11 cellular contexts compared by ENCODE assay signal in genomic region chr19:2523630-2524311, GRCh38. TPM values are rescaled to one million over a fixed set of nuclear protein-coding genes. Genes with fewer than 3 reads are reported as not detected.
DNase-seq lines count a peak whose midpoint lies in the region; ATAC-seq and TF ChIP-seq lines count a peak whose summit lies in the region.
"Had no signal": no experiment of that assay in that cellular context is flagged by ENCODE, and none has a peak within 500 bp of the region (broad histone marks: within the 10 kb centered on the region; RNA-seq: fewer than 3 reads in every experiment).

No MANE protein-coding gene starts in this region.

- H3K4ac ChIP-seq in mesendoderm (ENCODE audit: low read depth, low read length) = no peak overlapping the region

- CTCF ChIA-PET in A673 (lab: Charles Lee) (interaction anchor here (0.6 kb wide), 1 partner anchor 29 kb away, joined by 9 read pairs; no protein-coding TSS in a partner anchor), HEK293 (lab: Yijun Ruan, JAX) (interaction anchor here (0.5 to 1.0 kb wide), 3 partner anchors 25 to 76 kb away, joined by 3 read pairs; no protein-coding TSS in a partner anchor)

- no peaks in the 10 kb centered on the region for H3K36me3 Mint-ChIP-seq in chondrocyte (ENCODE audit: low read depth)

- H3K4me1 ChIP-seq in A673 (ENCODE audit: insufficient read depth, low read length, poor library complexity, severe bottlenecking) = peaks cover 8% of the 10 kb centered on the region
- H3K4me1 ChIP-seq in HEK293 (ENCODE audit: control insufficient read depth, insufficient read depth, low read length) = 0 out of 2 replicates have a peak, but pooled peaks cover 4% of the 10 kb centered on the region
- H3K4me1 ChIP-seq in mesendoderm (ENCODE audit: control insufficient read depth, low read depth, low read length) = peaks cover 2% of the 10 kb centered on the region

- no peaks in the 10 kb centered on the region for H3K9me3 Mint-ChIP-seq in chondrocyte (ENCODE audit: low read depth)

- H4K8ac ChIP-seq in mesendoderm (ENCODE audit: low read depth, low read length) = no peak overlapping the region

- H3K27ac Mint-ChIP-seq in chondrocyte (ENCODE audit: unreplicated experiment) = peak overlapping the region; percentile 99
- H3K27ac Mint-ChIP-seq: CD14-positive monocyte had no signal

- H3K36me3 ChIP-seq in A673 (ENCODE audit: insufficient read depth, low read length, poor library complexity, severe bottlenecking) (no peaks in the 10 kb centered on the region), HEK293 (ENCODE audit: control insufficient read depth in 2 of 2, insufficient read depth in 1 of 2, low read length in 2 of 2) (no peaks in the 10 kb centered on the region), mesendoderm (ENCODE audit: control insufficient read depth, insufficient read depth, low read length) (no peaks in the 10 kb centered on the region)

- no peaks in the 10 kb centered on the region for H3K79me2 ChIP-seq in mesendoderm (ENCODE audit: control insufficient read depth, insufficient read depth, low read length)

- TF ChIP-seq CTCF in A673 (conservative IDR thresholded peaks at IDR 0.05; ENCODE audit: low read depth, low read length) = peak; percentile 25; the same call in 1 of the 2 replicates
- no peak for TF ChIP-seq CTCF in HEK293 (tag by site-specific recombination; IDR thresholded peaks at IDR 0.05)
- TF ChIP-seq CTCF in chondrocyte (IDR thresholded peaks at IDR 0.05) = peak; percentile 77

- H3K27me3 ChIP-seq in A673 (replicated peaks; ENCODE audit: insufficient read depth, low read depth, low read length, poor library complexity) = no peaks in the 10 kb centered on the region
- H3K27me3 ChIP-seq in mesendoderm (ENCODE audit: insufficient read depth, low read length, poor library complexity) = no peaks in the 10 kb centered on the region

- H3K79me1 ChIP-seq in mesendoderm (ENCODE audit: low read length) = no peaks in the 10 kb centered on the region

- H3K4me1 Mint-ChIP-seq in chondrocyte (ENCODE audit: low read depth) = peaks cover 50% of the 10 kb centered on the region
- H3K4me1 Mint-ChIP-seq: CD14-positive monocyte had no signal

- H3K4me3 Mint-ChIP-seq in chondrocyte (ENCODE audit: unreplicated experiment) = peak overlapping the region; percentile 49
- H3K4me3 Mint-ChIP-seq: CD14-positive monocyte had no signal

- no peak overlapping the region for H2BK15ac ChIP-seq in mesendoderm (replicated peaks; ENCODE audit: low read depth)

- intact Hi-C loops in A673 (cut with micrococcal nuclease; ENCODE audit: unreplicated experiment) = no loop called here

- no peak overlapping the region for H3K9ac ChIP-seq in mesendoderm (ENCODE audit: low read length)

- ATAC-seq in GM18858 (IDR thresholded peaks at IDR 0.05; ENCODE audit: unreplicated experiment) = no peak
- no peak for ATAC-seq in GM18519 (IDR thresholded peaks at IDR 0.05; ENCODE audit: low FRiP score, unreplicated experiment)
- no peak for ATAC-seq in GM19328 (IDR thresholded peaks at IDR 0.05; ENCODE audit: unreplicated experiment)

- peak overlapping the region; percentile 52 for H3K27ac ChIP-seq in A673 (ENCODE audit: low read depth, low read length, poor library complexity, severe bottlenecking)
- H3K27ac ChIP-seq in HEK293 (ENCODE audit: extremely low read depth, low read depth, low read length) = no peak overlapping the region
- no peak overlapping the region for H3K27ac ChIP-seq in mesendoderm (ENCODE audit: low read depth, low read length)

- H2AK5ac ChIP-seq in mesendoderm (ENCODE audit: low read length) = no peak overlapping the region

- H3K4me2 ChIP-seq in mesendoderm (ENCODE audit: low read length) = no peak overlapping the region

- no CpG with 5 or more reads among the region's 20 CpGs for WGBS in mesendoderm (ENCODE audit: extremely low coverage, insufficient coverage, low lambda C conversion rate)

- no peak overlapping the region for H2BK5ac ChIP-seq in mesendoderm (ENCODE audit: low read length)

- no peak overlapping the region for H3K56ac ChIP-seq in mesendoderm (ENCODE audit: low read length)

- peak; percentile 54 for DNase-seq in A673 (ENCODE audit: low spot score)
- DNase-seq in chondrocyte (ENCODE audit: low spot score) = no peak
- peak; percentile 70 for DNase-seq in mesendoderm
- DNase-seq in GDM1 (lab: John Stamatoyannopoulos, UW) = no peak
- DNase-seq: stimulated activated CD4-positive, alpha-beta T cell treated with anti-CD3 and anti-CD28 coated beads, Interleukin-4, amount 100 ng/mL, for 1 hour had no signal

- no peaks in the 10 kb centered on the region for H3K9me3 ChIP-seq in A673 (ENCODE audit: low read depth, low read length, poor library complexity, severe bottlenecking)
- H3K9me3 ChIP-seq in HEK293 (ENCODE audit: control insufficient read depth, insufficient read depth, low read depth, low read length) = no peaks in the 10 kb centered on the region

- H2BK120ac ChIP-seq in mesendoderm (ENCODE audit: low read depth, low read length) = no peak overlapping the region

- POLR2A ChIA-PET in A673 (lab: Charles Lee; ENCODE audit: low non-redundant PET) (no interaction called here), HEK293 (lab: Yijun Ruan, JAX) (interaction anchor here (2.0 kb wide), 1 partner anchor 48 kb away, joined by 11 read pairs; the partner anchor contains the start of gene GADD45B)

- no peak overlapping the region for H3K23ac ChIP-seq in mesendoderm (ENCODE audit: low read length)

- no peaks in the 10 kb centered on the region for H3K27me3 Mint-ChIP-seq in chondrocyte (ENCODE audit: low read depth)

- no peak overlapping the region for H4K5ac ChIP-seq in mesendoderm (ENCODE audit: low read length)

- no peak overlapping the region for H3K18ac ChIP-seq in mesendoderm (ENCODE audit: low read length)

- H3K4me3 ChIP-seq in A673 (ENCODE audit: low read depth, low read length, poor library complexity, severe bottlenecking) = no peak overlapping the region
- H3K4me3 ChIP-seq in HEK293 (ENCODE audit: low read depth, low read length) = no peak overlapping the region
- H3K4me3 ChIP-seq in mesendoderm (ENCODE audit: low read length) = no peak overlapping the region
- H3K4me3 ChIP-seq: lung had no signal

- no TSS peak for BruUV-seq in A673 (replicated peaks; lab: Mats Ljungman, UMichigan)

TF ChIP-seq in HEK293, 187 proteins besides CTCF, POLR2A, EP300 and RAD21:
- TF ChIP-seq ZBTB20 (tag by site-specific recombination; IDR thresholded peaks at IDR 0.05) (no peak), ZSCAN5A (tag by site-specific recombination; IDR thresholded peaks at IDR 0.05) (no peak), ZFHX2 (tag by site-specific recombination; conservative IDR thresholded peaks at IDR 0.05) (peak; percentile 29), AEBP2 (tag by site-specific recombination; IDR thresholded peaks at IDR 0.05; ENCODE audit: borderline replicate concordance) (no peak), ZNF26 (tag by site-specific recombination; IDR thresholded peaks at IDR 0.05) (no peak), EGR2 (tag by site-specific recombination; IDR thresholded peaks at IDR 0.05; ENCODE audit: low read depth) (peak; percentile 31; the same call in 1 of the 2 replicates), ZNF449 (tag by site-specific recombination; IDR thresholded peaks at IDR 0.05) (peak; percentile 87)

RNA-seq across cellular contexts. Expression of gene GADD45B, which starts 47.8 kb away (rescaled TPM):
- total RNA-seq in A673 (2021) = 12.3 and 16.4 TPM in 2 replicates
- total RNA-seq in chondrocyte = 177 to 258 TPM (median 181 TPM) in 3 replicates
- 43.7 TPM for polyA plus RNA-seq in mesendoderm (2013, experiment 1 of 2)
- 44.8 TPM for polyA plus RNA-seq in mesendoderm (2013, experiment 2 of 2)

Comparison
In these comparisons a context has a peak if more than half of its experiments do, and no peak if none do; other contexts are left out.
1. DNase-seq: peak in A673 (single experiment) and mesendoderm (single experiment); none in chondrocyte (single experiment) and GDM1 (single experiment).
2. RNA of gene GADD45B, which starts 47.8 kb away (total RNA-seq): 177 to 258 TPM in chondrocyte; 12.3 to 16.4 TPM in A673; every median in the first group is over 10 times any median in the second.